8 cellular contexts compared by ENCODE assay signal in genomic region chr12:98646165-98646764, GRCh38. TPM values are rescaled to one million over a fixed set of nuclear protein-coding genes. Genes with fewer than 3 reads are reported as not detected.
A peak's percentile ranks its signal among the peaks of the same experiment; 100 is the strongest.
DNase-seq lines count a peak whose midpoint lies in the region; ATAC-seq and TF ChIP-seq lines count a peak whose summit lies in the region.

No MANE protein-coding gene starts in this region.

- H3K27ac Mint-ChIP-seq in MCF 10A (ENCODE audit: low read depth, unreplicated experiment) (peak overlapping the region; percentile 93), memory B cell (peak overlapping the region; percentile 95)

- H3K36me3 Mint-ChIP-seq in MCF 10A (ENCODE audit: insufficient read depth, unreplicated experiment) (peaks cover 15% of the 10 kb centered on the region), memory B cell (peaks cover 4% of the 10 kb centered on the region)

- H3K36me3 ChIP-seq in uterus, result no peaks in the 10 kb centered on the region

- H3K9me3 Mint-ChIP-seq in MCF 10A (ENCODE audit: unreplicated experiment) (no peaks in the 10 kb centered on the region), memory B cell (no peaks in the 10 kb centered on the region)

- POLR2A ChIA-PET in MCF 10A (lab: Yijun Ruan, JAX), result interaction anchor here (0.7 to 13.4 kb wide), 12 partner anchors 9 to 1405 kb away, joined by 3 to 255 read pairs (median 3); partner anchors contain the start of genes SLC25A3 and TMPO

- no peak for TF ChIP-seq POLR2A in uterus (IDR thresholded peaks at IDR 0.05)

- H3K4me3 Mint-ChIP-seq in MCF 10A (ENCODE audit: unreplicated experiment), result peak overlapping the region; percentile 93
- peak overlapping the region; percentile 99 for H3K4me3 Mint-ChIP-seq in memory B cell

- H3K27me3 Mint-ChIP-seq in MCF 10A (ENCODE audit: insufficient read depth, unreplicated experiment), result no peaks in the 10 kb centered on the region
- no peaks in the 10 kb centered on the region for H3K27me3 Mint-ChIP-seq in memory B cell

- DNase-seq in Daoy (ENCODE audit: low read depth), result peak; percentile 12
- peak; percentile 46 for DNase-seq in LHCN-M2 (ENCODE audit: low read depth)
- peak; percentile 31 for DNase-seq in MCF 10A (ENCODE audit: unreplicated experiment)
- DNase-seq in memory B cell (ENCODE audit: low spot score in 2 of 2), result no peak
- DNase-seq in uterus, result no peak
- no peak for DNase-seq in NK-92 (lab: John Stamatoyannopoulos, UW; ENCODE audit: unreplicated experiment)

- ATAC-seq in memory B cell (ENCODE audit: low read depth), result no peak
- no peak for ATAC-seq in HG02884 (IDR thresholded peaks at IDR 0.05; ENCODE audit: unreplicated experiment)
- ATAC-seq in GM18502 (IDR thresholded peaks at IDR 0.05; ENCODE audit: poor library complexity, unreplicated experiment), result no peak

- CTCF ChIA-PET in MCF 10A (lab: Yijun Ruan, JAX), result interaction anchor here (0.6 to 9.2 kb wide), 6 partner anchors 39 to 118 kb away, joined by 3 to 90 read pairs (median 5); partner anchors contain the start of gene SLC25A3

- H3K27ac ChIP-seq in uterus, result peak overlapping the region in 1 of 2 donors; percentile 91

- BruUV-seq in MCF 10A (replicated peaks; lab: Mats Ljungman, UMichigan), result TSS peak; percentile 50

- peaks cover 7% of the 10 kb centered on the region for H3K4me1 Mint-ChIP-seq in MCF 10A (ENCODE audit: insufficient read depth, unreplicated experiment)
- peaks cover 12% of the 10 kb centered on the region for H3K4me1 Mint-ChIP-seq in memory B cell

- peak overlapping the region; percentile 88 to 97 for H3K4me3 ChIP-seq in uterus

- no peaks in the 10 kb centered on the region for H3K4me1 ChIP-seq in uterus

- TF ChIP-seq CTCF in MCF 10A (IDR thresholded peaks at IDR 0.05; ENCODE audit: unreplicated experiment) (no peak), uterus (IDR thresholded peaks at IDR 0.05) (no peak)

- H3K9me3 ChIP-seq in uterus, result no peaks in the 10 kb centered on the region

- no peaks in the 10 kb centered on the region for H3K27me3 ChIP-seq in uterus

- intact Hi-C loops in MCF 10A (cut with micrococcal nuclease), result loop anchor here (5.0 kb wide), 1 partner anchor 644 kb away; no protein-coding TSS in a partner anchor
- intact Hi-C loops in uterus (cut with DNase I; ENCODE audit: low total_unique reads), result no loop called here

RNA-seq across cellular contexts. Expression of gene APAF1, which starts 1.2 kb away (rescaled TPM):
- total RNA-seq in Daoy (2014; rRNA removed; shearing (Covaris generic)), result 13.3 and 14.9 TPM in 2 replicates
- total RNA-seq in LHCN-M2 (2014; rRNA removed), result 27.2 and 29.6 TPM in 2 replicates
- polyA plus RNA-seq in LHCN-M2 (2012), result 6.9 TPM
- 5.9 and 9.1 TPM in 2 replicates for total RNA-seq in MCF 10A (2022)
- 10 to 100 TPM in 3 of 4 donors, 1 to 10 TPM in 1; 4.6 to 57.8 (median 14.6) TPM for total RNA-seq in uterus

RNA-seq across cellular contexts. Expression of gene IKBIP, which starts 1.7 kb away (rescaled TPM):
- total RNA-seq in Daoy (2014; rRNA removed; shearing (Covaris generic)), result 55.3 and 81.4 TPM in 2 replicates
- total RNA-seq in LHCN-M2 (2014; rRNA removed) (87.6 and 102 TPM in 2 replicates), MCF 10A (2022) (29.2 and 43.0 TPM in 2 replicates), uterus (10 to 100 TPM; 11.8 to 37.3 (median 18.0) TPM)
- 31.3 TPM for polyA plus RNA-seq in LHCN-M2 (2012)

RNA-seq across cellular contexts. Expression of gene SLC25A3, which starts 52.8 kb away (rescaled TPM):
- 957 and 1,071 TPM in 2 replicates for total RNA-seq in Daoy (2014; rRNA removed; shearing (Covaris generic))
- total RNA-seq in LHCN-M2 (2014; rRNA removed), result 843 and 924 TPM in 2 replicates
- 773 TPM for polyA plus RNA-seq in LHCN-M2 (2012)
- total RNA-seq in MCF 10A (2022), result 603 and 694 TPM in 2 replicates
- total RNA-seq in uterus, result 100 to 1,000 TPM; 283 to 701 (median 315) TPM

Comparison
In these comparisons a context has a peak if more than half of its experiments do, and no peak if none do; other contexts are left out.
1. DNase-seq: peak in Daoy (single experiment), LHCN-M2 (single experiment) and MCF 10A (single experiment); none in memory B cell (0 of 2), uterus (0 of 2) and NK-92 (single experiment).